Comparison of ENCODE assay signal across 20 cellular contexts in genomic region chr7:1224093-1224702, GRCh38. TPM values are rescaled to one million over a fixed set of nuclear protein-coding genes. Genes with fewer than 3 reads are reported as not detected.
A peak's percentile ranks its signal among the peaks of the same experiment; 100 is the strongest.
DNase-seq lines count a peak whose midpoint lies in the region; ATAC-seq and TF ChIP-seq lines count a peak whose summit lies in the region.
"Had no signal": no experiment of that assay in that cellular context is flagged by ENCODE, and none has a peak within 500 bp of the region (broad histone marks: within the 10 kb centered on the region; RNA-seq: fewer than 3 reads in every experiment).

No MANE protein-coding gene starts in this region.

- H3K27me3 Mint-ChIP-seq in activated T-cell treated with anti-CD3 and anti-CD28 coated beads, Interleukin-2, amount 50 U/mL, for 24 hours = peaks cover 89% of the 10 kb centered on the region
- H3K27me3 Mint-ChIP-seq in activated T-helper 1 cell treated with anti-CD3 and anti-CD28 coated beads, Interleukin-12 subunit alpha, Interleukin-12 subunit beta, Interleukin-2, Interleukin-4 antibody, amounts not matched to agents 30 ng/mL and 10 ng/mL and 1 ng/mL, durations not matched to agents 14 hours and 24 hours and 36 hours (ENCODE audit: insufficient read depth) = peaks cover 53% of the 10 kb centered on the region
- H3K27me3 Mint-ChIP-seq in stimulated activated naive B cell treated with anti-CD40 and anti-IgM and Interleukin-4, amounts not matched to agents 10 μg/mL and 1 μg/mL and 100 μg/mL, for 72 hours = peaks cover 65 to 81% of the 10 kb centered on the region in 2 donors

- intact Hi-C loops in activated T-helper 1 cell treated with anti-CD3 and anti-CD28 coated beads, Interleukin-12 subunit alpha, Interleukin-12 subunit beta, Interleukin-2, Interleukin-4 antibody, amounts not matched to agents 30 ng/mL and 10 ng/mL and 1 ng/mL, durations not matched to agents 14 hours and 24 hours and 36 hours (cut with micrococcal nuclease) = no loop called here

- ATAC-seq in stimulated activated naive B cell treated with anti-CD40 and anti-IgM and Interleukin-4, amounts not matched to agents 10 μg/mL and 1 μg/mL and 100 μg/mL, for 72 hours (replicated peaks) = no peak
- no peak for ATAC-seq in activated CD4-positive, CD25-positive, alpha-beta regulatory T cell treated with anti-CD3 and anti-CD28 coated beads, Interleukin-2, amount 50 U/mL, for 24 hours
- ATAC-seq: PC-3 had no signal

- DNase-seq in activated T-cell treated with anti-CD3 and anti-CD28 coated beads, Interleukin-2, amount 50 U/mL, for 24 hours = peak; percentile 33
- DNase-seq in activated T-cell treated with anti-CD3 and anti-CD28 coated beads, Interleukin-2, amount 50 U/mL, for 48 hours = no peak
- no peak for DNase-seq in activated T-helper 1 cell treated with anti-CD3 and anti-CD28 coated beads, Interleukin-12 subunit alpha, Interleukin-12 subunit beta, Interleukin-2, Interleukin-4 antibody, amounts not matched to agents 30 ng/mL and 10 ng/mL and 1 ng/mL, durations not matched to agents 14 hours and 24 hours and 36 hours (ENCODE audit: low spot score)
- DNase-seq in stimulated activated naive B cell treated with anti-CD40 and anti-IgM and Interleukin-4, amounts not matched to agents 10 μg/mL and 1 μg/mL and 100 μg/mL, for 72 hours = no peak
- no peak for DNase-seq in stimulated activated CD4-positive, alpha-beta T cell treated with anti-CD3 and anti-CD28 coated beads, Interleukin-15, amount 100 ng/mL, for 24 hours
- DNase-seq in erythroblast (lab: John Stamatoyannopoulos, UW) = no peak
- DNase-seq: activated CD4-positive, CD25-positive, alpha-beta regulatory T cell treated with anti-CD3 and anti-CD28 coated beads, Interleukin-2, amount 50 U/mL, for 72 hours; activated T-cell treated with anti-CD3 and anti-CD28 coated beads for 4 hours; cortex of kidney; DMS53; NCI-H1436; NCI-H345; PC-3; small intestine; stomach had no signal

- H3K36me3 Mint-ChIP-seq in activated T-cell treated with anti-CD3 and anti-CD28 coated beads, Interleukin-2, amount 50 U/mL, for 24 hours (ENCODE audit: low read depth) = no peaks in the 10 kb centered on the region
- no peaks in the 10 kb centered on the region for H3K36me3 Mint-ChIP-seq in activated T-helper 1 cell treated with anti-CD3 and anti-CD28 coated beads, Interleukin-12 subunit alpha, Interleukin-12 subunit beta, Interleukin-2, Interleukin-4 antibody, amounts not matched to agents 30 ng/mL and 10 ng/mL and 1 ng/mL, durations not matched to agents 14 hours and 24 hours and 36 hours (ENCODE audit: low read depth)
- peaks cover 1 to 3% of the 10 kb centered on the region in 2 donors for H3K36me3 Mint-ChIP-seq in stimulated activated naive B cell treated with anti-CD40 and anti-IgM and Interleukin-4, amounts not matched to agents 10 μg/mL and 1 μg/mL and 100 μg/mL, for 72 hours

- H3K4me3 ChIP-seq in iPS-18c (ENCODE audit: insufficient read depth, low read depth, low read length) = peak overlapping the region; percentile 40
- H3K4me3 ChIP-seq: HAP-1, stomach had no signal

- peaks cover 3% of the 10 kb centered on the region for H3K4me1 Mint-ChIP-seq in activated T-cell treated with anti-CD3 and anti-CD28 coated beads, Interleukin-2, amount 50 U/mL, for 24 hours (ENCODE audit: low read depth)
- no peaks in the 10 kb centered on the region for H3K4me1 Mint-ChIP-seq in activated T-helper 1 cell treated with anti-CD3 and anti-CD28 coated beads, Interleukin-12 subunit alpha, Interleukin-12 subunit beta, Interleukin-2, Interleukin-4 antibody, amounts not matched to agents 30 ng/mL and 10 ng/mL and 1 ng/mL, durations not matched to agents 14 hours and 24 hours and 36 hours (ENCODE audit: low read depth)
- peaks cover 8 to 18% of the 10 kb centered on the region in 2 donors for H3K4me1 Mint-ChIP-seq in stimulated activated naive B cell treated with anti-CD40 and anti-IgM and Interleukin-4, amounts not matched to agents 10 μg/mL and 1 μg/mL and 100 μg/mL, for 72 hours

- peak overlapping the region; percentile 40 for H3K27ac Mint-ChIP-seq in activated T-cell treated with anti-CD3 and anti-CD28 coated beads, Interleukin-2, amount 50 U/mL, for 24 hours
- H3K27ac Mint-ChIP-seq in activated T-helper 1 cell treated with anti-CD3 and anti-CD28 coated beads, Interleukin-12 subunit alpha, Interleukin-12 subunit beta, Interleukin-2, Interleukin-4 antibody, amounts not matched to agents 30 ng/mL and 10 ng/mL and 1 ng/mL, durations not matched to agents 14 hours and 24 hours and 36 hours = peak overlapping the region; percentile 78
- peak overlapping the region; percentile 96 for H3K27ac Mint-ChIP-seq in stimulated activated naive B cell treated with anti-CD40 and anti-IgM and Interleukin-4, amounts not matched to agents 10 μg/mL and 1 μg/mL and 100 μg/mL, for 72 hours

- no peak for TF ChIP-seq POLR2A in erythroblast (IDR thresholded peaks at IDR 0.05; ENCODE audit: low read length)

- no peaks in the 10 kb centered on the region for H3K9me3 Mint-ChIP-seq in activated T-cell treated with anti-CD3 and anti-CD28 coated beads, Interleukin-2, amount 50 U/mL, for 24 hours
- H3K9me3 Mint-ChIP-seq in activated T-helper 1 cell treated with anti-CD3 and anti-CD28 coated beads, Interleukin-12 subunit alpha, Interleukin-12 subunit beta, Interleukin-2, Interleukin-4 antibody, amounts not matched to agents 30 ng/mL and 10 ng/mL and 1 ng/mL, durations not matched to agents 14 hours and 24 hours and 36 hours = no peaks in the 10 kb centered on the region
- peaks cover 0 to 3% of the 10 kb centered on the region in 2 donors for H3K9me3 Mint-ChIP-seq in stimulated activated naive B cell treated with anti-CD40 and anti-IgM and Interleukin-4, amounts not matched to agents 10 μg/mL and 1 μg/mL and 100 μg/mL, for 72 hours

- H3K9me3 ChIP-seq in iPS-18c (ENCODE audit: control insufficient read depth, insufficient read depth, low read length) = peaks cover 2% of the 10 kb centered on the region
- H3K9me3 ChIP-seq: HAP-1, stomach had no signal

- no peak overlapping the region for H3K4me3 Mint-ChIP-seq in activated T-cell treated with anti-CD3 and anti-CD28 coated beads, Interleukin-2, amount 50 U/mL, for 24 hours
- no peak overlapping the region for H3K4me3 Mint-ChIP-seq in activated T-helper 1 cell treated with anti-CD3 and anti-CD28 coated beads, Interleukin-12 subunit alpha, Interleukin-12 subunit beta, Interleukin-2, Interleukin-4 antibody, amounts not matched to agents 30 ng/mL and 10 ng/mL and 1 ng/mL, durations not matched to agents 14 hours and 24 hours and 36 hours
- H3K4me3 Mint-ChIP-seq in stimulated activated naive B cell treated with anti-CD40 and anti-IgM and Interleukin-4, amounts not matched to agents 10 μg/mL and 1 μg/mL and 100 μg/mL, for 72 hours = peak overlapping the region; percentile 34 to 77

RNA-seq across cellular contexts. Expression of gene UNCX, which starts 8.5 kb away (rescaled TPM):
- total RNA-seq in activated T-helper 1 cell treated with anti-CD3 and anti-CD28 coated beads, Interleukin-12 subunit alpha, Interleukin-12 subunit beta, Interleukin-2, Interleukin-4 antibody, amounts not matched to agents 30 ng/mL and 10 ng/mL and 1 ng/mL, durations not matched to agents 14 hours and 24 hours and 36 hours = not detected in 2 replicates
- total RNA-seq: mesenteric fat pad, osteocyte, PC-3, stomach had no signal

Comparison
In these comparisons a context has a peak if more than half of its experiments do, and no peak if none do; other contexts are left out.
1. H3K27ac Mint-ChIP-seq: peak in every context shown above with its lines; median percentile 96 in stimulated activated naive B cell treated with anti-CD40 and anti-IgM and Interleukin-4, amounts not matched to agents 10 μg/mL and 1 μg/mL and 100 μg/mL, for 72 hours; 78 in activated T-helper 1 cell treated with anti-CD3 and anti-CD28 coated beads, Interleukin-12 subunit alpha, Interleukin-12 subunit beta, Interleukin-2, Interleukin-4 antibody, amounts not matched to agents 30 ng/mL and 10 ng/mL and 1 ng/mL, durations not matched to agents 14 hours and 24 hours and 36 hours; 40 in activated T-cell treated with anti-CD3 and anti-CD28 coated beads, Interleukin-2, amount 50 U/mL, for 24 hours.
2. H3K4me3 Mint-ChIP-seq: peak in stimulated activated naive B cell treated with anti-CD40 and anti-IgM and Interleukin-4, amounts not matched to agents 10 μg/mL and 1 μg/mL and 100 μg/mL, for 72 hours (2 of 2); none in activated T-cell treated with anti-CD3 and anti-CD28 coated beads, Interleukin-2, amount 50 U/mL, for 24 hours (single experiment) and activated T-helper 1 cell treated with anti-CD3 and anti-CD28 coated beads, Interleukin-12 subunit alpha, Interleukin-12 subunit beta, Interleukin-2, Interleukin-4 antibody, amounts not matched to agents 30 ng/mL and 10 ng/mL and 1 ng/mL, durations not matched to agents 14 hours and 24 hours and 36 hours (single experiment).